Comparison of ENCODE assay signal across 1 cellular context in the genomic region with DNA sequence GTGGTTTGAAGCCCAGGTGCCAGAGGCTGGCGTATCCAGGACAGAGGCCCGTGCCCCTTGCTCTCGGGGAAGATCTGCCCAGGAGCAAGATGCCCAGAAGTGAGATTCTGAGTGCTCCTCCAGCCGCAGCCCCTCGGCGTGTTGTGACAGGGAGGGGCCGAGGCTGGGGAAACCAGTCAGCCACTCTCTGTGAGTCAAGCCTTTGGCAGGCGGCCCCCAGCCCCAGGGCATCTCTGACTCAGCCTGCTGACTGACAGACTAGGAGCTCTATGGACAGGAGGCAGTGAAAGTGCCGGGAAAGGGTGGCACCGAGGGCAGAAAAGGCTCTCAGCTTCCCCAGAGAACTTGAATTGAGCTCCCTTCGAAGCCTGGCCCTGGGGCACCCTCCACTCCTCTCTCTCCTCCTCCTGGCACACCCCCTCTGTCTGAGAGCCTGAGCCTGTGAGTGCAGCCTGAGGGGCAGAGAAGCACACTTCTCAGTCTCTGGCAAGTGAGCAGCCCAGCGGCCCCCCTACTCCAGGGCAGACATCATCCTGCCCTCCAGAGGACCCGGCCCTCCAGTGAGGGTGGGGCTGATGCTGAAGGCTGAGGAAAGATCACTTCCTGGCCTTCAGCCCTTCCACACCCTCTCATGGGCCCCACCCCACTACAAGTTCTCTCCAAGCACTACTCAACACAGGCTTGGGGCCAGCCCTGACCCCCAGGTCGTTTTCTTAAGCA.
TF ChIP-seq lines count a peak whose summit lies in the region.

No MANE protein-coding gene starts in this region.

TF ChIP-seq in HEK293, 187 proteins besides CTCF, POLR2A, EP300 and RAD21 (continued from another document and continues in another):
- TF ChIP-seq, protein P1, sequence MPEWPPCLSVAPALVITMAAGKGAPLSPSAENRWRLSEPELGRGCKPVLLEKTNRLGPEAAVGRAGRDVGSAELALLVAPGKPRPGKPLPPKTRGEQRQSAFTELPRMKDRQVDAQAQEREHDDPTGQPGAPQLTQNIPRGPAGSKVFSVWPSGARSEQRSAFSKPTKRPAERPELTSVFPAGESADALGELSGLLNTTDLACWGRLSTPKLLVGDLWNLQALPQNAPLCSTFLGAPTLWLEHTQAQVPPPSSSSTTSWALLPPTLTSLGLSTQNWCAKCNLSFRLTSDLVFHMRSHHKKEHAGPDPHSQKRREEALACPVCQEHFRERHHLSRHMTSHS (tag by site-specific recombination; IDR thresholded peaks at IDR 0.05), result no peak
- TF ChIP-seq, protein P2, sequence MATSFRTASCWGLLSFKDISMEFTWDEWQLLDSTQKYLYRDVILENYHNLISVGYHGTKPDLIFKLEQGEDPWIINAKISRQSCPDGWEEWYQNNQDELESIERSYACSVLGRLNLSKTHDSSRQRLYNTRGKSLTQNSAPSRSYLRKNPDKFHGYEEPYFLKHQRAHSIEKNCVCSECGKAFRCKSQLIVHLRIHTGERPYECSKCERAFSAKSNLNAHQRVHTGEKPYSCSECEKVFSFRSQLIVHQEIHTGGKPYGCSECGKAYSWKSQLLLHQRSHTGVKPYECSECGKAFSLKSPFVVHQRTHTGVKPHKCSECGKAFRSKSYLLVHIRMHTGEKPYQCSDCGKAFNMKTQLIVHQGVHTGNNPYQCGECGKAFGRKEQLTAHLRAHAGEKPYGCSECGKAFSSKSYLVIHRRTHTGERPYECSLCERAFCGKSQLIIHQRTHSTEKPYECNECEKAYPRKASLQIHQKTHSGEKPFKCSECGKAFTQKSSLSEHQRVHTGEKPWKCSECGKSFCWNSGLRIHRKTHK (tag by site-specific recombination; IDR thresholded peaks at IDR 0.05), result no peak
- TF ChIP-seq, protein P3, sequence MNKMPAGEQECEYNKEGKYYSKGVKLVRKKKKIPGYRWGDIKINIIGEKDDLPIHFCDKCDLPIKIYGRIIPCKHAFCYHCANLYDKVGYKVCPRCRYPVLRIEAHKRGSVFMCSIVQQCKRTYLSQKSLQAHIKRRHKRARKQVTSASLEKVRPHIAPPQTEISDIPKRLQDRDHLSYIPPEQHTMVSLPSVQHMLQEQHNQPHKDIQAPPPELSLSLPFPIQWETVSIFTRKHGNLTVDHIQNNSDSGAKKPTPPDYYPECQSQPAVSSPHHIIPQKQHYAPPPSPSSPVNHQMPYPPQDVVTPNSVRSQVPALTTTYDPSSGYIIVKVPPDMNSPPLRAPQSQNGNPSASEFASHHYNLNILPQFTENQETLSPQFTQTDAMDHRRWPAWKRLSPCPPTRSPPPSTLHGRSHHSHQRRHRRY (tag by site-specific recombination; IDR thresholded peaks at IDR 0.05), result no peak
- no peak for TF ChIP-seq ZNF791 (tag by site-specific recombination; IDR thresholded peaks at IDR 0.05)
- TF ChIP-seq, protein P4, sequence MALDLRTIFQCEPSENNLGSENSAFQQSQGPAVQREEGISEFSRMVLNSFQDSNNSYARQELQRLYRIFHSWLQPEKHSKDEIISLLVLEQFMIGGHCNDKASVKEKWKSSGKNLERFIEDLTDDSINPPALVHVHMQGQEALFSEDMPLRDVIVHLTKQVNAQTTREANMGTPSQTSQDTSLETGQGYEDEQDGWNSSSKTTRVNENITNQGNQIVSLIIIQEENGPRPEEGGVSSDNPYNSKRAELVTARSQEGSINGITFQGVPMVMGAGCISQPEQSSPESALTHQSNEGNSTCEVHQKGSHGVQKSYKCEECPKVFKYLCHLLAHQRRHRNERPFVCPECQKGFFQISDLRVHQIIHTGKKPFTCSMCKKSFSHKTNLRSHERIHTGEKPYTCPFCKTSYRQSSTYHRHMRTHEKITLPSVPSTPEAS (tag by site-specific recombination; IDR thresholded peaks at IDR 0.05), result no peak
- no peak for TF ChIP-seq EGR2 (tag by site-specific recombination; IDR thresholded peaks at IDR 0.05; ENCODE audit: low read depth)
- TF ChIP-seq ZNF473 (tag by site-specific recombination; IDR thresholded peaks at IDR 0.05), result no peak
- TF ChIP-seq, protein P5, sequence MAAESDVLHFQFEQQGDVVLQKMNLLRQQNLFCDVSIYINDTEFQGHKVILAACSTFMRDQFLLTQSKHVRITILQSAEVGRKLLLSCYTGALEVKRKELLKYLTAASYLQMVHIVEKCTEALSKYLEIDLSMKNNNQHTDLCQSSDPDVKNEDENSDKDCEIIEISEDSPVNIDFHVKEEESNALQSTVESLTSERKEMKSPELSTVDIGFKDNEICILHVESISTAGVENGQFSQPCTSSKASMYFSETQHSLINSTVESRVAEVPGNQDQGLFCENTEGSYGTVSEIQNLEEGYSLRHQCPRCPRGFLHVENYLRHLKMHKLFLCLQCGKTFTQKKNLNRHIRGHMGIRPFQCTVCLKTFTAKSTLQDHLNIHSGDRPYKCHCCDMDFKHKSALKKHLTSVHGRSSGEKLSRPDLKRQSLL (tag by site-specific recombination; IDR thresholded peaks at IDR 0.05), result no peak
- peak; percentile 12; the same call in 1 of the 2 replicates for TF ChIP-seq GLIS2 (tag by site-specific recombination; IDR thresholded peaks at IDR 0.05)
- TF ChIP-seq, protein P6, sequence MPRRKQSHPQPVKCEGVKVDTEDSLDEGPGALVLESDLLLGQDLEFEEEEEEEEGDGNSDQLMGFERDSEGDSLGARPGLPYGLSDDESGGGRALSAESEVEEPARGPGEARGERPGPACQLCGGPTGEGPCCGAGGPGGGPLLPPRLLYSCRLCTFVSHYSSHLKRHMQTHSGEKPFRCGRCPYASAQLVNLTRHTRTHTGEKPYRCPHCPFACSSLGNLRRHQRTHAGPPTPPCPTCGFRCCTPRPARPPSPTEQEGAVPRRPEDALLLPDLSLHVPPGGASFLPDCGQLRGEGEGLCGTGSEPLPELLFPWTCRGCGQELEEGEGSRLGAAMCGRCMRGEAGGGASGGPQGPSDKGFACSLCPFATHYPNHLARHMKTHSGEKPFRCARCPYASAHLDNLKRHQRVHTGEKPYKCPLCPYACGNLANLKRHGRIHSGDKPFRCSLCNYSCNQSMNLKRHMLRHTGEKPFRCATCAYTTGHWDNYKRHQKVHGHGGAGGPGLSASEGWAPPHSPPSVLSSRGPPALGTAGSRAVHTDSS (tag by site-specific recombination; IDR thresholded peaks at IDR 0.05), result no peak
- no peak for TF ChIP-seq ZNF701 (tag by site-specific recombination; IDR thresholded peaks at IDR 0.05)
- no peak for TF ChIP-seq ZNF138 (tag by site-specific recombination; IDR thresholded peaks at IDR 0.05; ENCODE audit: borderline replicate concordance)
- TF ChIP-seq ZNF544 (tag by site-specific recombination; IDR thresholded peaks at IDR 0.05), result no peak
- TF ChIP-seq ZNF558 (tag by site-specific recombination; IDR thresholded peaks at IDR 0.05), result no peak
- TF ChIP-seq ZBTB20 (tag by site-specific recombination; IDR thresholded peaks at IDR 0.05), result peak; percentile 17; the same call in 1 of the 2 replicates
- TF ChIP-seq ZNF211 (tag by site-specific recombination; IDR thresholded peaks at IDR 0.05; ENCODE audit: low read depth), result no peak
- TF ChIP-seq, protein P7, sequence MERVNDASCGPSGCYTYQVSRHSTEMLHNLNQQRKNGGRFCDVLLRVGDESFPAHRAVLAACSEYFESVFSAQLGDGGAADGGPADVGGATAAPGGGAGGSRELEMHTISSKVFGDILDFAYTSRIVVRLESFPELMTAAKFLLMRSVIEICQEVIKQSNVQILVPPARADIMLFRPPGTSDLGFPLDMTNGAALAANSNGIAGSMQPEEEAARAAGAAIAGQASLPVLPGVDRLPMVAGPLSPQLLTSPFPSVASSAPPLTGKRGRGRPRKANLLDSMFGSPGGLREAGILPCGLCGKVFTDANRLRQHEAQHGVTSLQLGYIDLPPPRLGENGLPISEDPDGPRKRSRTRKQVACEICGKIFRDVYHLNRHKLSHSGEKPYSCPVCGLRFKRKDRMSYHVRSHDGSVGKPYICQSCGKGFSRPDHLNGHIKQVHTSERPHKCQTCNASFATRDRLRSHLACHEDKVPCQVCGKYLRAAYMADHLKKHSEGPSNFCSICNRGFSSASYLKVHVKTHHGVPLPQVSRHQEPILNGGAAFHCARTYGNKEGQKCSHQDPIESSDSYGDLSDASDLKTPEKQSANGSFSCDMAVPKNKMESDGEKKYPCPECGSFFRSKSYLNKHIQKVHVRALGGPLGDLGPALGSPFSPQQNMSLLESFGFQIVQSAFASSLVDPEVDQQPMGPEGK (tag by site-specific recombination; IDR thresholded peaks at IDR 0.05), result no peak
- TF ChIP-seq, protein P8, sequence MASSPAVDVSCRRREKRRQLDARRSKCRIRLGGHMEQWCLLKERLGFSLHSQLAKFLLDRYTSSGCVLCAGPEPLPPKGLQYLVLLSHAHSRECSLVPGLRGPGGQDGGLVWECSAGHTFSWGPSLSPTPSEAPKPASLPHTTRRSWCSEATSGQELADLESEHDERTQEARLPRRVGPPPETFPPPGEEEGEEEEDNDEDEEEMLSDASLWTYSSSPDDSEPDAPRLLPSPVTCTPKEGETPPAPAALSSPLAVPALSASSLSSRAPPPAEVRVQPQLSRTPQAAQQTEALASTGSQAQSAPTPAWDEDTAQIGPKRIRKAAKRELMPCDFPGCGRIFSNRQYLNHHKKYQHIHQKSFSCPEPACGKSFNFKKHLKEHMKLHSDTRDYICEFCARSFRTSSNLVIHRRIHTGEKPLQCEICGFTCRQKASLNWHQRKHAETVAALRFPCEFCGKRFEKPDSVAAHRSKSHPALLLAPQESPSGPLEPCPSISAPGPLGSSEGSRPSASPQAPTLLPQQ (tag by site-specific recombination; IDR thresholded peaks at IDR 0.05), result no peak
- TF ChIP-seq, protein P9, sequence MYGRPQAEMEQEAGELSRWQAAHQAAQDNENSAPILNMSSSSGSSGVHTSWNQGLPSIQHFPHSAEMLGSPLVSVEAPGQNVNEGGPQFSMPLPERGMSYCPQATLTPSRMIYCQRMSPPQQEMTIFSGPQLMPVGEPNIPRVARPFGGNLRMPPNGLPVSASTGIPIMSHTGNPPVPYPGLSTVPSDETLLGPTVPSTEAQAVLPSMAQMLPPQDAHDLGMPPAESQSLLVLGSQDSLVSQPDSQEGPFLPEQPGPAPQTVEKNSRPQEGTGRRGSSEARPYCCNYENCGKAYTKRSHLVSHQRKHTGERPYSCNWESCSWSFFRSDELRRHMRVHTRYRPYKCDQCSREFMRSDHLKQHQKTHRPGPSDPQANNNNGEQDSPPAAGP (tag by site-specific recombination; IDR thresholded peaks at IDR 0.05), result peak; percentile 40; the same call in 1 of the 2 replicates
- TF ChIP-seq ZNF404 (tag by site-specific recombination; IDR thresholded peaks at IDR 0.05), result no peak
- TF ChIP-seq, protein P10, sequence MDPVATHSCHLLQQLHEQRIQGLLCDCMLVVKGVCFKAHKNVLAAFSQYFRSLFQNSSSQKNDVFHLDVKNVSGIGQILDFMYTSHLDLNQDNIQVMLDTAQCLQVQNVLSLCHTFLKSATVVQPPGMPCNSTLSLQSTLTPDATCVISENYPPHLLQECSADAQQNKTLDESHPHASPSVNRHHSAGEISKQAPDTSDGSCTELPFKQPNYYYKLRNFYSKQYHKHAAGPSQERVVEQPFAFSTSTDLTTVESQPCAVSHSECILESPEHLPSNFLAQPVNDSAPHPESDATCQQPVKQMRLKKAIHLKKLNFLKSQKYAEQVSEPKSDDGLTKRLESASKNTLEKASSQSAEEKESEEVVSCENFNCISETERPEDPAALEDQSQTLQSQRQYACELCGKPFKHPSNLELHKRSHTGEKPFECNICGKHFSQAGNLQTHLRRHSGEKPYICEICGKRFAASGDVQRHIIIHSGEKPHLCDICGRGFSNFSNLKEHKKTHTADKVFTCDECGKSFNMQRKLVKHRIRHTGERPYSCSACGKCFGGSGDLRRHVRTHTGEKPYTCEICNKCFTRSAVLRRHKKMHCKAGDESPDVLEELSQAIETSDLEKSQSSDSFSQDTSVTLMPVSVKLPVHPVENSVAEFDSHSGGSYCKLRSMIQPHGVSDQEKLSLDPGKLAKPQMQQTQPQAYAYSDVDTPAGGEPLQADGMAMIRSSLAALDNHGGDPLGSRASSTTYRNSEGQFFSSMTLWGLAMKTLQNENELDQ (tag by site-specific recombination; IDR thresholded peaks at IDR 0.05; ENCODE audit: low read depth), result no peak
- TF ChIP-seq ZNF792 (tag by site-specific recombination; IDR thresholded peaks at IDR 0.05), result no peak
- TF ChIP-seq SP7 (tag by site-specific recombination; IDR thresholded peaks at IDR 0.05), result 0 out of 2 replicates have a peak, but pooled peaks have one; percentile 20
- no peak for TF ChIP-seq SP2 (tag by site-specific recombination; IDR thresholded peaks at IDR 0.05)
- TF ChIP-seq, protein P11, sequence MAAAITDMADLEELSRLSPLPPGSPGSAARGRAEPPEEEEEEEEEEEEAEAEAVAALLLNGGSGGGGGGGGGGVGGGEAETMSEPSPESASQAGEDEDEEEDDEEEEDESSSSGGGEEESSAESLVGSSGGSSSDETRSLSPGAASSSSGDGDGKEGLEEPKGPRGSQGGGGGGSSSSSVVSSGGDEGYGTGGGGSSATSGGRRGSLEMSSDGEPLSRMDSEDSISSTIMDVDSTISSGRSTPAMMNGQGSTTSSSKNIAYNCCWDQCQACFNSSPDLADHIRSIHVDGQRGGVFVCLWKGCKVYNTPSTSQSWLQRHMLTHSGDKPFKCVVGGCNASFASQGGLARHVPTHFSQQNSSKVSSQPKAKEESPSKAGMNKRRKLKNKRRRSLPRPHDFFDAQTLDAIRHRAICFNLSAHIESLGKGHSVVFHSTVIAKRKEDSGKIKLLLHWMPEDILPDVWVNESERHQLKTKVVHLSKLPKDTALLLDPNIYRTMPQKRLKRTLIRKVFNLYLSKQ (tag by site-specific recombination; IDR thresholded peaks at IDR 0.05; ENCODE audit: borderline replicate concordance), result no peak
- no peak for TF ChIP-seq RBAK (tag by site-specific recombination; IDR thresholded peaks at IDR 0.05)
- TF ChIP-seq ZNF157 (tag by site-specific recombination; IDR thresholded peaks at IDR 0.05), result no peak
- 0 out of 2 replicates have a peak, but pooled peaks have one; percentile 8 for TF ChIP-seq FEZF1 (tag by site-specific recombination; IDR thresholded peaks at IDR 0.05)
- TF ChIP-seq ZNF624 (tag by site-specific recombination; IDR thresholded peaks at IDR 0.05), result no peak
- TF ChIP-seq ZNF335 (tag by site-specific recombination; conservative IDR thresholded peaks at IDR 0.05), result peak; percentile 79
- TF ChIP-seq ZNF341 (tag by site-specific recombination; IDR thresholded peaks at IDR 0.05; ENCODE audit: low read depth), result no peak
